ENCODE assay signal across 9 cellular contexts in genomic region chr20:17556842-17557674, GRCh38. TPM values are rescaled to one million over a fixed set of nuclear protein-coding genes. Genes with fewer than 3 reads are reported as not detected.
DNase-seq lines count a peak whose midpoint lies in the region; ATAC-seq, FAIRE-seq and TF ChIP-seq lines count a peak whose summit lies in the region.
"Had no signal": no experiment of that assay in that cellular context is flagged by ENCODE, and none has a peak within 500 bp of the region (broad histone marks: within the 10 kb centered on the region; RNA-seq: fewer than 3 reads in every experiment).

No MANE protein-coding gene starts in this region.

- peak; percentile 42 for DNase-seq in H4 (ENCODE audit: low spot score)
- DNase-seq in SK-N-MC (ENCODE audit: low read depth, low spot score), result no peak
- DNase-seq in heart left ventricle, result peak; percentile 72 to 85 (median 78)
- no peak for DNase-seq in stimulated activated naive CD4-positive, alpha-beta T cell treated with Interleukin-2 at 50 U/mL for 16 hours (lab: John Stamatoyannopoulos, UW)
- DNase-seq in GM19239 (ENCODE audit: insufficient read length, low spot score), result no peak
- DNase-seq in WERI-Rb-1, result no peak
- DNase-seq: activated CD4-positive, alpha-beta T cell treated with anti-CD3 and anti-CD28 coated beads, Interleukin-2, amount 50 U/mL, for 4 hours had no signal

- H3K9me3 ChIP-seq in SK-N-MC (ENCODE audit: low read depth, low read length) (no peaks in the 10 kb centered on the region), heart left ventricle (no peaks in the 10 kb centered on the region), skeletal muscle tissue (ENCODE audit: control insufficient read depth in 3 of 3, low read length in 3 of 3) (no peaks in the 10 kb centered on the region), WERI-Rb-1 (ENCODE audit: severe bottlenecking) (no peaks in the 10 kb centered on the region)

- 61 to 68% (median 63%) methylated on average over 11 of the region's 11 CpGs for WGBS in heart left ventricle, 4 donors

- no peaks in the 10 kb centered on the region for H3K27me3 ChIP-seq in heart left ventricle
- H3K27me3 ChIP-seq in skeletal muscle tissue (ENCODE audit: control insufficient read depth in 3 of 3, insufficient read depth in 3 of 3, low read length in 3 of 3), result no peaks in the 10 kb centered on the region
- no peaks in the 10 kb centered on the region for H3K27me3 ChIP-seq in WERI-Rb-1 (ENCODE audit: insufficient read depth, low read depth, severe bottlenecking)

- FAIRE-seq in GM19239 (lab: Jason Lieb, UNC), result no peak

- H3K4me3 ChIP-seq in SK-N-MC (no peak overlapping the region), heart left ventricle (no peak overlapping the region), skeletal muscle tissue (ENCODE audit: low read length in 3 of 3) (no peak overlapping the region), WERI-Rb-1 (ENCODE audit: low read depth, low read length) (no peak overlapping the region)

- H3K27ac ChIP-seq in SK-N-MC (peak overlapping the region; percentile 76; the same call in 1 of the 2 replicates), heart left ventricle (peak overlapping the region in 11 of 12 donors; percentile 37 to 89 (median 78)), skeletal muscle tissue (ENCODE audit: low read depth, low read length) (peak overlapping the region; percentile 79), WERI-Rb-1 (no peak overlapping the region)

- ATAC-seq in heart left ventricle (peak; percentile 74 to 88 (median 80)), HG02763 (IDR thresholded peaks at IDR 0.05; ENCODE audit: unreplicated experiment) (no peak)

- H3K9ac ChIP-seq in SK-N-MC (ENCODE audit: insufficient read length) (no peak overlapping the region), skeletal muscle tissue (ENCODE audit: low read depth in 1 of 3, low read length in 3 of 3) (no peak overlapping the region)

- H3K4me1 ChIP-seq in heart left ventricle, result peaks cover 0 to 37% (median 19%) of the 10 kb centered on the region in 12 donors
- H3K4me1 ChIP-seq in skeletal muscle tissue (ENCODE audit: control insufficient read depth in 3 of 3, insufficient read depth in 3 of 3, low read length in 3 of 3), result peaks cover 7 to 26% (median 8%) of the 10 kb centered on the region in 3 donors

- intact Hi-C loops in heart left ventricle (cut with DNase I), result no loop called here

- TF ChIP-seq CTCF in heart left ventricle (IDR thresholded peaks at IDR 0.05) (no peak), WERI-Rb-1 (IDR thresholded peaks at IDR 0.05; ENCODE audit: low read depth, low read length) (no peak)

- H3K36me3 ChIP-seq in SK-N-MC (ENCODE audit: insufficient read depth, low read length) (no peaks in the 10 kb centered on the region), heart left ventricle (no peaks in the 10 kb centered on the region), skeletal muscle tissue (ENCODE audit: control insufficient read depth in 3 of 3, insufficient read depth in 3 of 3, low read length in 3 of 3) (no peaks in the 10 kb centered on the region), WERI-Rb-1 (no peaks in the 10 kb centered on the region)

- TF ChIP-seq POLR2A in heart left ventricle (IDR thresholded peaks at IDR 0.05), result no peak

RNA-seq across cellular contexts. Expression of gene DSTN, which starts 12.8 kb away (rescaled TPM):
- total RNA-seq in H4 (2014; rRNA removed; shearing (Covaris generic)), result 289 and 303 TPM in 2 replicates
- 100 to 1,000 TPM; 447 to 697 (median 546) TPM for total RNA-seq in heart left ventricle
- 100 to 1,000 TPM; 473 to 738 TPM for polyA plus RNA-seq in heart left ventricle
- 104 TPM for total RNA-seq in skeletal muscle tissue

RNA-seq across cellular contexts. Expression of gene BFSP1, which starts 25.9 kb away (rescaled TPM):
- 8.2 and 12.3 TPM in 2 replicates for total RNA-seq in H4 (2014; rRNA removed; shearing (Covaris generic))
- total RNA-seq in heart left ventricle (1 to 10 TPM in 3 of 9 donors, under 1 TPM in 6; 0.13 to 1.4 (median 0.71) TPM), skeletal muscle tissue (1.0 TPM)
- polyA plus RNA-seq in heart left ventricle, result under 1 TPM; 0.11 to 0.30 TPM

Comparison
In these comparisons a context has a peak if more than half of its experiments do, and no peak if none do; other contexts are left out.
1. DNase-seq: peak in H4 (single experiment) and heart left ventricle (5 of 5); none in SK-N-MC (single experiment), stimulated activated naive CD4-positive, alpha-beta T cell treated with Interleukin-2 at 50 U/mL for 16 hours (single experiment), GM19239 (single experiment) and WERI-Rb-1 (single experiment).